1 cellular context compared by ENCODE assay signal in genomic region chr14:95835331-95835730, GRCh38.
TF ChIP-seq lines count a peak whose summit lies in the region.

No MANE protein-coding gene starts in this region.

TF ChIP-seq in GM23338, 12 proteins besides CTCF, POLR2A, EP300 and RAD21:
- TF ChIP-seq STAT1 (IDR thresholded peaks at IDR 0.05; ENCODE audit: unreplicated experiment), result no peak
- TF ChIP-seq EZH2 (IDR thresholded peaks at IDR 0.05; ENCODE audit: low read depth, unreplicated experiment), result no peak
